ENCODE assay signal across 20 cellular contexts in the genomic region with DNA sequence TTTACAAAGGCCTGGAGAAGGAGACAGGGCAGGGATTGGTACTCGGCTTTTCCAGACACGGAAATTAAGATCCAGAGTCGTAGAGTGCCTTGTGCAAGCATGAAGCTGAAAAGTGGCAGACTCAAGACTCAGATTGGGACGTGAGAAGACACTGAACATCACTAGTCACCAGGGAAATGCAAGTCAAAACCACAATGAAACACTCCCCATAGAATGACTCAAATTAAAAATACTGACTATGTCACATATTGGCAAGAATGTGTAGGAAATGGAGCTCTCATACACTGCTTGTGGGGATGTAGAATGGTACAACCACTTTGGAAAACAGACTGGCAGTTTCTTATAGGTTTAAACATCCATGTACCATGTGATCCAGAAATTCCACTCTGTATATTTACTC.
A peak's percentile ranks its signal among the peaks of the same experiment; 100 is the strongest.
DNase-seq lines count a peak whose midpoint lies in the region; ATAC-seq, FAIRE-seq and TF ChIP-seq lines count a peak whose summit lies in the region.
"Had no signal": no experiment of that assay in that cellular context is flagged by ENCODE, and none has a peak within 500 bp of the region (broad histone marks: within the 10 kb centered on the region; RNA-seq: fewer than 3 reads in every experiment).

No MANE protein-coding gene starts in this region.

- no peak overlapping the region for H3K9ac ChIP-seq in astrocyte (ENCODE audit: low read length)

- POLR2A ChIA-PET in naive thymus-derived CD8-positive, alpha-beta T cell (lab: Charles Lee) = no interaction called here

- peaks cover 6% of the 10 kb centered on the region for H3K9me3 ChIP-seq in astrocyte (ENCODE audit: insufficient read depth, low read depth, low read length)

- no peak for DNase-seq in activated naive CD4-positive, alpha-beta T cell treated with anti-CD3 and anti-CD28 coated beads, Interleukin-2, amount 50 U/mL, for 72 hours (ENCODE audit: low spot score in 2 of 2)
- DNase-seq in activated naive CD4-positive, alpha-beta T cell treated with anti-CD3 and anti-CD28 coated beads, Interleukin-2, amount 50 U/mL, for 16 hours = no peak
- peak; percentile 24 for DNase-seq in M059J (ENCODE audit: low read depth)
- DNase-seq in astrocyte (ENCODE audit: low read depth) = peak; percentile 19
- no peak for DNase-seq in stimulated activated naive CD8-positive, alpha-beta T cell treated with anti-CD3 and anti-CD28 coated beads, Interleukin-15, Interleukin-2, amounts not matched to agents 100 U/mL and 50 U/mL, for 24 hours
- no peak for DNase-seq in GM19238 (ENCODE audit: insufficient read length, low spot score)
- DNase-seq in naive thymus-derived CD8-positive, alpha-beta T cell = no peak
- DNase-seq in GF-D8 (lab: John Stamatoyannopoulos, UW) = no peak
- DNase-seq: COR-L47, KBM-7, MG63, NCI-H1105 treated with DMSO at 0.1 percent for 48 hours, NCI-H187 treated with DMSO at 0.1 percent for 48 hours, NCI-H446 treated with DMSO at 0.1 percent for 48 hours, NCI-H748 treated with DMSO at 0.1 percent for 48 hours, SHP77 had no signal

- no peak for FAIRE-seq in astrocyte (lab: Jason Lieb, UNC)
- FAIRE-seq: GM12891 had no signal

- peaks cover 11% of the 10 kb centered on the region for H3K4me1 Mint-ChIP-seq in astrocyte (ENCODE audit: low read depth, unreplicated experiment)
- H3K4me1 Mint-ChIP-seq in naive thymus-derived CD8-positive, alpha-beta T cell = no peaks in the 10 kb centered on the region
- H3K4me1 Mint-ChIP-seq: CD14-positive monocyte, GM23338 had no signal

- H4K20me1 ChIP-seq in astrocyte (ENCODE audit: insufficient read depth, low read length) = no peaks in the 10 kb centered on the region

- no peaks in the 10 kb centered on the region for H3K9me3 Mint-ChIP-seq in activated naive CD4-positive, alpha-beta T cell treated with anti-CD3 and anti-CD28 coated beads, Interleukin-2, amount 50 U/mL, for 72 hours
- peaks cover 14% of the 10 kb centered on the region for H3K9me3 Mint-ChIP-seq in astrocyte (ENCODE audit: unreplicated experiment)
- H3K9me3 Mint-ChIP-seq in naive thymus-derived CD8-positive, alpha-beta T cell = no peaks in the 10 kb centered on the region
- H3K9me3 Mint-ChIP-seq: GM23338 had no signal

- no peak overlapping the region for H3K27ac ChIP-seq in astrocyte (ENCODE audit: low read depth, low read length)

- ATAC-seq in activated naive CD4-positive, alpha-beta T cell treated with anti-CD3 and anti-CD28 coated beads, Interleukin-2, amount 50 U/mL, for 72 hours = peak; percentile 73 to 94
- ATAC-seq in stimulated activated naive CD8-positive, alpha-beta T cell treated with anti-CD3 and anti-CD28 coated beads, Interleukin-15, Interleukin-2, amounts not matched to agents 100 U/mL and 50 U/mL, for 24 hours = peak; percentile 53
- ATAC-seq in naive thymus-derived CD8-positive, alpha-beta T cell = no peak
- ATAC-seq: GM23338, Panc1 had no signal

- H3K36me3 ChIP-seq in astrocyte (ENCODE audit: insufficient read depth, low read length) = no peaks in the 10 kb centered on the region
- H3K36me3 ChIP-seq: MG63 had no signal

- TF ChIP-seq CTCF in astrocyte (IDR thresholded peaks at IDR 0.05; ENCODE audit: insufficient read depth, low read depth, low read length) = no peak

- H3K36me3 Mint-ChIP-seq in activated naive CD4-positive, alpha-beta T cell treated with anti-CD3 and anti-CD28 coated beads, Interleukin-2, amount 50 U/mL, for 72 hours = no peaks in the 10 kb centered on the region
- H3K36me3 Mint-ChIP-seq in astrocyte (ENCODE audit: low read depth, unreplicated experiment) = peaks cover 5% of the 10 kb centered on the region
- no peaks in the 10 kb centered on the region for H3K36me3 Mint-ChIP-seq in naive thymus-derived CD8-positive, alpha-beta T cell
- H3K36me3 Mint-ChIP-seq: CD14-positive monocyte had no signal

- H3K4me1 ChIP-seq in astrocyte (ENCODE audit: insufficient read depth, low read length) = peaks cover 11% of the 10 kb centered on the region

- H3K4me3 Mint-ChIP-seq in astrocyte (ENCODE audit: unreplicated experiment) = no peak overlapping the region
- H3K4me3 Mint-ChIP-seq in naive thymus-derived CD8-positive, alpha-beta T cell = no peak overlapping the region
- H3K4me3 Mint-ChIP-seq: CD14-positive monocyte, GM23338 had no signal

- H3K4me3 ChIP-seq in astrocyte (ENCODE audit: insufficient read depth, low read depth, low read length) = no peak overlapping the region
- H3K4me3 ChIP-seq: GM23338, MG63 had no signal

- no peaks in the 10 kb centered on the region for H3K79me2 ChIP-seq in astrocyte (ENCODE audit: insufficient read depth, low read length)

- H3K27ac Mint-ChIP-seq in activated naive CD4-positive, alpha-beta T cell treated with anti-CD3 and anti-CD28 coated beads, Interleukin-2, amount 50 U/mL, for 72 hours = no peak overlapping the region
- H3K27ac Mint-ChIP-seq in astrocyte (ENCODE audit: unreplicated experiment) = no peak overlapping the region
- H3K27ac Mint-ChIP-seq in naive thymus-derived CD8-positive, alpha-beta T cell = no peak overlapping the region
- H3K27ac Mint-ChIP-seq: CD14-positive monocyte, GM23338 had no signal

- H2AFZ ChIP-seq in astrocyte (ENCODE audit: low read depth, low read length) = no peak overlapping the region
- H2AFZ ChIP-seq: GM23338 had no signal

- no peaks in the 10 kb centered on the region for H3K27me3 ChIP-seq in astrocyte (ENCODE audit: insufficient read depth, low read length)
- H3K27me3 ChIP-seq: MG63 had no signal

- peaks cover 39% of the 10 kb centered on the region for H3K27me3 Mint-ChIP-seq in astrocyte (ENCODE audit: low read depth, unreplicated experiment)
- peaks cover 0 to 10% (median 4%) of the 10 kb centered on the region in 5 donors for H3K27me3 Mint-ChIP-seq in naive thymus-derived CD8-positive, alpha-beta T cell

- H3K4me2 ChIP-seq in astrocyte (ENCODE audit: low read length) = no peak overlapping the region
- H3K4me2 ChIP-seq: GM23338 had no signal

Comparison
In these comparisons a context has a peak if more than half of its experiments do, and no peak if none do; other contexts are left out.
1. ATAC-seq: peak in activated naive CD4-positive, alpha-beta T cell treated with anti-CD3 and anti-CD28 coated beads, Interleukin-2, amount 50 U/mL, for 72 hours (2 of 2) and stimulated activated naive CD8-positive, alpha-beta T cell treated with anti-CD3 and anti-CD28 coated beads, Interleukin-15, Interleukin-2, amounts not matched to agents 100 U/mL and 50 U/mL, for 24 hours (single experiment); none in naive thymus-derived CD8-positive, alpha-beta T cell (0 of 2).
2. DNase-seq: peak in M059J (single experiment) and astrocyte (single experiment); none in activated naive CD4-positive, alpha-beta T cell treated with anti-CD3 and anti-CD28 coated beads, Interleukin-2, amount 50 U/mL, for 72 hours (0 of 2), activated naive CD4-positive, alpha-beta T cell treated with anti-CD3 and anti-CD28 coated beads, Interleukin-2, amount 50 U/mL, for 16 hours (single experiment), stimulated activated naive CD8-positive, alpha-beta T cell treated with anti-CD3 and anti-CD28 coated beads, Interleukin-15, Interleukin-2, amounts not matched to agents 100 U/mL and 50 U/mL, for 24 hours (single experiment), GM19238 (single experiment), naive thymus-derived CD8-positive, alpha-beta T cell (0 of 10) and GF-D8 (single experiment).